Comparison of ENCODE assay signal across 13 cellular contexts in genomic region chr13:114259974-114260373, GRCh38. TPM values are rescaled to one million over a fixed set of nuclear protein-coding genes. Genes with fewer than 3 reads are reported as not detected.
DNase-seq lines count a peak whose midpoint lies in the region; ATAC-seq and TF ChIP-seq lines count a peak whose summit lies in the region.
"Had no signal": no experiment of that assay in that cellular context is flagged by ENCODE, and none has a peak within 500 bp of the region (broad histone marks: within the 10 kb centered on the region; RNA-seq: fewer than 3 reads in every experiment).

No MANE protein-coding gene starts in this region.

- CTCF ChIA-PET in MCF 10A (lab: Yijun Ruan, JAX), result interaction anchor here (0.6 kb wide), 1 partner anchor 490 kb away, joined by 3 read pairs; no protein-coding TSS in a partner anchor

- H3K27ac ChIP-seq in VCaP, result peak overlapping the region; percentile 47
- no peak overlapping the region for H3K27ac ChIP-seq in substantia nigra (ENCODE audit: low read depth, low read length, poor library complexity, severe bottlenecking)
- H3K27ac ChIP-seq in ovary, result no peak overlapping the region
- H3K27ac ChIP-seq: adrenal gland; BLaER1 treated with 17β-estradiol and CSF1 and Interleukin-3, amounts not matched to agents 10 nM and 100 nM; neutrophil had no signal

- H3K27me3 ChIP-seq in ovary, result no peaks in the 10 kb centered on the region
- H3K27me3 ChIP-seq: adrenal gland; BLaER1 treated with 17β-estradiol and CSF1 and Interleukin-3, amounts not matched to agents 10 nM and 100 nM; neutrophil had no signal

- no peaks in the 10 kb centered on the region for H3K4me1 ChIP-seq in ovary (ENCODE audit: insufficient read depth)
- H3K4me1 ChIP-seq: adrenal gland had no signal

- H3K4me3 Mint-ChIP-seq in MCF 10A (ENCODE audit: unreplicated experiment), result no peak overlapping the region

- no TSS peak for BruUV-seq in MCF 10A (replicated peaks; lab: Mats Ljungman, UMichigan)

- TF ChIP-seq POLR2A in ovary (IDR thresholded peaks at IDR 0.05), result no peak

- H3K36me3 ChIP-seq in ovary, result no peaks in the 10 kb centered on the region

- peaks cover 90% of the 10 kb centered on the region for H3K36me3 Mint-ChIP-seq in MCF 10A (ENCODE audit: insufficient read depth, unreplicated experiment)

- intact Hi-C loops in MCF 10A (cut with micrococcal nuclease), result no loop called here
- intact Hi-C loops in ovary (cut with DNase I), result no loop called here

- 89 to 95% (median 92%) methylated on average over 4 of the region's 4 CpGs for WGBS in ovary, 3 donors

- no peaks in the 10 kb centered on the region for H3K9me3 ChIP-seq in ovary
- H3K9me3 ChIP-seq: adrenal gland; BLaER1 treated with 17β-estradiol and CSF1 and Interleukin-3, amounts not matched to agents 10 nM and 100 nM; neutrophil had no signal

- TF ChIP-seq CTCF in VCaP (conservative IDR thresholded peaks at IDR 0.05) (no peak), MCF 10A (IDR thresholded peaks at IDR 0.05; ENCODE audit: unreplicated experiment) (no peak), ovary (IDR thresholded peaks at IDR 0.05) (no peak)

- no peaks in the 10 kb centered on the region for H3K4me1 Mint-ChIP-seq in MCF 10A (ENCODE audit: insufficient read depth, unreplicated experiment)

- H3K9me3 Mint-ChIP-seq in MCF 10A (ENCODE audit: unreplicated experiment), result no peaks in the 10 kb centered on the region

- DNase-seq in Ammon's horn (ENCODE audit: low spot score) (peak; percentile 63), NCI-H1417 (lab: John Stamatoyannopoulos, UW) (peak; percentile 81 to 96 (median 85)), KG1 (lab: John Stamatoyannopoulos, UW) (no peak), substantia nigra (lab: John Stamatoyannopoulos, UW) (no peak), MCF 10A (ENCODE audit: unreplicated experiment) (no peak), ovary (no peak)
- DNase-seq: activated CD4-positive, alpha-beta T cell treated with anti-CD3 and anti-CD28 coated beads for 1 hour; adrenal gland; OCI-M1 had no signal

- ATAC-seq in GM19351 (IDR thresholded peaks at IDR 0.05; ENCODE audit: unreplicated experiment), result peak; percentile 58

- H3K27me3 Mint-ChIP-seq in MCF 10A (ENCODE audit: insufficient read depth, unreplicated experiment), result no peaks in the 10 kb centered on the region

- H3K27ac Mint-ChIP-seq in MCF 10A (ENCODE audit: low read depth, unreplicated experiment), result no peak overlapping the region

- no peak for TF ChIP-seq EP300 in ovary (IDR thresholded peaks at IDR 0.05)

- POLR2A ChIA-PET in MCF 10A (lab: Yijun Ruan, JAX), result no interaction called here

- no peak overlapping the region for H3K4me3 ChIP-seq in ovary
- H3K4me3 ChIP-seq: adrenal gland; BLaER1 treated with 17β-estradiol and CSF1 and Interleukin-3, amounts not matched to agents 10 nM and 100 nM had no signal

RNA-seq across cellular contexts. Expression of gene UPF3A, which starts 21.4 kb away (rescaled TPM):
- total RNA-seq in MCF 10A (2022) (56.6 and 63.5 TPM in 2 replicates), ovary (10 to 100 TPM; 29.2 to 45.0 (median 39.2) TPM)
- 10 to 100 TPM; 48.9 to 54.8 TPM for polyA plus RNA-seq in ovary

RNA-seq across cellular contexts. Expression of gene CDC16, which starts 25.3 kb away (rescaled TPM):
- total RNA-seq in MCF 10A (2022) (68.6 and 72.4 TPM in 2 replicates), ovary (10 to 100 TPM; 42.0 to 68.1 (median 55.2) TPM)
- polyA plus RNA-seq in ovary, result 10 to 100 TPM; 43.3 to 88.8 TPM

RNA-seq across cellular contexts. Expression of gene CHAMP1, which starts 54.3 kb away (rescaled TPM):
- total RNA-seq in MCF 10A (2022), result 27.0 and 33.4 TPM in 2 replicates
- 10 to 100 TPM; 13.1 to 31.8 (median 17.9) TPM for total RNA-seq in ovary
- polyA plus RNA-seq in ovary, result 10 to 100 TPM in 1 of 2 donors, 1 to 10 TPM in 1; 7.2 to 34.4 TPM

Comparison
In these comparisons a context has a peak if more than half of its experiments do, and no peak if none do; other contexts are left out.
1. DNase-seq: peak in Ammon's horn (single experiment) and NCI-H1417 (3 of 3); none in KG1 (single experiment), substantia nigra (0 of 49), MCF 10A (single experiment) and ovary (0 of 5).